Comparison of ENCODE assay signal across 8 cellular contexts in the genomic region with DNA sequence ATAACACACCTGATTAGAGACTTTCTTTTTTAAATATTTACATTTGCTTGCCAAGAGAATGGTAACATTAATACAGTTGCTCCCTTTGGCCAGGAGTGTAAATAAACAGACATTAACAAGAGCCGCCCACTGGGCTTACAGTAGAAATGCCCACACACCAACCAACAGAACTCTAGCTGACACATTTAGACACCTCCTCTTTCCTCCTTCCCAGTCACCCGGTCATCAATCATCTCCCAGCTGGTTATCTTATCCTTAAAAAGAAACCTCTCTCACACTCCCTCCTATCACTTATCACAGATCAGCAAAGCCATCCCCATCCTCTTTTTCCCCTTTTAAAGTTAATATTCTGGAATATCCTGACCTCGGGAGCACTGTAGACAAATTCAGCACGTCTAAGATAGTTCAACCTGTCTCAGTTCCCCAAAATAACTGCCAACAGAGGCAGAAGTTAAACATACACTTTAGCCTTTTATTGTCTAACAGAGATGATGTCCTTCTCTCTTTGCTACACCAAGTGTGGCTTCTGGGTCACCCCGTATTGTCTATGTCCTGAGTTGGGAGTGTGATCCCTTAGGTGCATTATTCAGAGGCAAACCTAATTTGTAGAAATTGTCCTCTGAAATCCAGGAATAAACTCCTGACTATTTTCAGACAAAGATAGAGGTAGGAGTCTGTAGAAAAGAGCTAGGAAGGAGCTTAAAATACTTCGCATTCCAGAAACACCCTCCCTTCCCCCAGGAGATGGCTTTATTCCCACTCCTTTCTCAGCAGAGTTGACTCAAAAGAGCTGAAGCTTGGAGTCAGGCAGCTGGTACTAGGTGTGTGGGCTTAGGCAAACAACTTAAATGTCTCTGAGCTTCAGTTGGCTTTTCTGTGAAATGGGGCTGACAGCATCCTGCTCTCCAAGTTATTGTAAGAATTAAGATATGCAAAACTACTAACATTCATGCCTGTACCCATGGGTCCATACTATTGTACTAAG. TPM values are rescaled to one million over a fixed set of nuclear protein-coding genes. Genes with fewer than 3 reads are reported as not detected.
DNase-seq lines count a peak whose midpoint lies in the region; ATAC-seq and TF ChIP-seq lines count a peak whose summit lies in the region.

No MANE protein-coding gene starts in this region.

- no peaks in the 10 kb centered on the region for H3K27me3 ChIP-seq in endodermal cell (ENCODE audit: control insufficient read depth, insufficient read depth, low read length, poor library complexity, severe bottlenecking)

- peaks cover 42% of the 10 kb centered on the region for H3K4me1 Mint-ChIP-seq in endodermal cell

- H3K27ac ChIP-seq in endodermal cell (ENCODE audit: low read depth, low read length), result peak overlapping the region; percentile 96

- peaks cover 19% of the 10 kb centered on the region for H3K4me1 ChIP-seq in endodermal cell (ENCODE audit: control insufficient read depth, insufficient read depth, low read length)

- WGBS in endodermal cell (ENCODE audit: insufficient coverage in 1 of 2, insufficient read length in 1 of 2), 2 experiments, result 13 to 27% methylated on average over 4 to 6 of the region's 6 CpGs

- peak; percentile 53 for ATAC-seq in GM18907 (IDR thresholded peaks at IDR 0.05; ENCODE audit: unreplicated experiment)
- ATAC-seq in HG03159 (IDR thresholded peaks at IDR 0.05; ENCODE audit: unreplicated experiment), result no peak
- ATAC-seq in HG02588 (IDR thresholded peaks at IDR 0.05; ENCODE audit: unreplicated experiment), result no peak
- ATAC-seq in GM19328 (IDR thresholded peaks at IDR 0.05; ENCODE audit: unreplicated experiment), result no peak

- H3K9me3 ChIP-seq in endodermal cell (ENCODE audit: control insufficient read depth, low read length), result no peaks in the 10 kb centered on the region

- peak overlapping the region; percentile 72 for H3K4me3 ChIP-seq in endodermal cell (ENCODE audit: low read length)

- DNase-seq in NCI-H69 (lab: John Stamatoyannopoulos, UW) (peak; percentile 69), endodermal cell (peak; percentile 82), non-pigmented ciliary epithelial cell (ENCODE audit: low read depth) (peak; percentile 65)
- DNase-seq in activated effector memory CD4-positive, alpha-beta T cell treated with Interleukin-2 at 50 U/mL for 16 hours, result no peak

- H3K4me3 Mint-ChIP-seq in endodermal cell, result peak overlapping the region; percentile 34

- TF ChIP-seq CTCF in endodermal cell (conservative IDR thresholded peaks at IDR 0.05), result no peak

- H3K9me3 Mint-ChIP-seq in endodermal cell, result no peaks in the 10 kb centered on the region

- peaks cover 3% of the 10 kb centered on the region for H3K27me3 Mint-ChIP-seq in endodermal cell (ENCODE audit: insufficient read depth)

- peak overlapping the region; percentile 82 for H3K9ac ChIP-seq in endodermal cell (ENCODE audit: extremely low read depth, low read length, poor library complexity, severe bottlenecking)

- peaks cover 8% of the 10 kb centered on the region for H3K36me3 ChIP-seq in endodermal cell (ENCODE audit: control insufficient read depth, insufficient read depth, low read length)

- H3K27ac Mint-ChIP-seq in endodermal cell, result peak overlapping the region; percentile 96

- peaks cover 16% of the 10 kb centered on the region for H3K36me3 Mint-ChIP-seq in endodermal cell (ENCODE audit: low read depth)

RNA-seq across cellular contexts. Expression of a gene that starts 8.8 kb away (rescaled TPM):
- 10 to 100 TPM; 35.0 to 39.5 TPM for total RNA-seq in endodermal cell
- 44.2 TPM for polyA plus RNA-seq in endodermal cell (2013, experiment 1 of 2)
- polyA plus RNA-seq in endodermal cell (2013, experiment 2 of 2), result 38.5 TPM

RNA-seq across cellular contexts. Expression of a gene that starts 9.6 kb away (rescaled TPM):
- total RNA-seq in endodermal cell, result 10 to 100 TPM; 26.2 to 35.1 TPM
- 36.7 TPM for polyA plus RNA-seq in endodermal cell (2013, experiment 1 of 2)
- 39.1 TPM for polyA plus RNA-seq in endodermal cell (2013, experiment 2 of 2)
